ENCODE assay signal across 9 cellular contexts in genomic region chr12:46517579-46517962, GRCh38.
A peak's percentile ranks its signal among the peaks of the same experiment; 100 is the strongest.
DNase-seq lines count a peak whose midpoint lies in the region; ATAC-seq and TF ChIP-seq lines count a peak whose summit lies in the region.
"Had no signal": no experiment of that assay in that cellular context is flagged by ENCODE, and none has a peak within 500 bp of the region (broad histone marks: within the 10 kb centered on the region; RNA-seq: fewer than 3 reads in every experiment).

No MANE protein-coding gene starts in this region.

- in situ Hi-C loops in IMR-90 (cut with MboI; ENCODE audit: low sequenced_read_pairs), result no loop called here

- peak overlapping the region; percentile 30; the same call in 1 of the 2 replicates for H4K5ac ChIP-seq in IMR-90 (ENCODE audit: low read depth, low read length)

- no peak overlapping the region for H3K27ac ChIP-seq in IMR-90 (ENCODE audit: insufficient read depth, low read length)

- H3K27me3 ChIP-seq in IMR-90 (ENCODE audit: control insufficient read depth, insufficient read depth, low read length), result no peaks in the 10 kb centered on the region

- no peak overlapping the region for H2BK15ac ChIP-seq in IMR-90 (ENCODE audit: low read depth, low read length)

- CTCF ChIA-PET in IMR-90 (lab: Yijun Ruan, JAX), result no interaction called here

- TF ChIP-seq CTCF in IMR-90 (conservative IDR thresholded peaks at IDR 0.05; ENCODE audit: low read depth, low read length), result no peak

- no peak overlapping the region for H3K9ac ChIP-seq in IMR-90 (ENCODE audit: low read depth, low read length)

- WGBS in IMR-90 (ENCODE audit: extremely low coverage in 2 of 2, insufficient read length in 1 of 2), 2 experiments, result no CpG with 5 or more reads among the region's 1 CpG

- peak overlapping the region in 5 of 6 donors; percentile 11 to 82 (median 53) for H3K27ac Mint-ChIP-seq in naive B cell

- H2BK5ac ChIP-seq in IMR-90 (ENCODE audit: low read depth, low read length, poor library complexity, severe bottlenecking), result peak overlapping the region; percentile 88

- intact Hi-C loops in IMR-90 (cut with micrococcal nuclease), result no loop called here

- no peak overlapping the region for H3K23ac ChIP-seq in IMR-90 (ENCODE audit: low read depth, low read length)

- H3K14ac ChIP-seq in IMR-90 (replicated peaks; ENCODE audit: low read depth, low read length), result no peak overlapping the region; the same call in 1 of the 2 replicates

- H3K79me1 ChIP-seq in IMR-90 (ENCODE audit: low read depth in 1 of 2, low read length in 2 of 2), result peaks cover 31 to 65% of the 10 kb centered on the region in 2 experiments

- H3K4me3 ChIP-seq in IMR-90 (ENCODE audit: insufficient read depth, low read depth, low read length), result no peak overlapping the region

- no peak overlapping the region for H3K4me2 ChIP-seq in IMR-90 (ENCODE audit: low read depth, low read length)

- H4K20me1 ChIP-seq in IMR-90 (ENCODE audit: insufficient read depth, low read length), result no peaks in the 10 kb centered on the region

- H3K36me3 ChIP-seq in IMR-90 (ENCODE audit: control insufficient read depth, insufficient read depth, low read length), result peaks cover 17% of the 10 kb centered on the region

- peaks cover 18% of the 10 kb centered on the region for H3K9me3 ChIP-seq in IMR-90 (ENCODE audit: control insufficient read depth, insufficient read depth, low read length)

- H2AFZ ChIP-seq in IMR-90 (replicated peaks; ENCODE audit: low read length, poor library complexity), result no peak overlapping the region

- DNase-seq in IMR-90 (no peak), naive B cell (no peak), NCI-H1930 (lab: John Stamatoyannopoulos, UW) (no peak), anterior cingulate cortex (lab: John Stamatoyannopoulos, UW) (no peak), ecto neural progenitor cell (ENCODE audit: low spot score) (no peak)
- DNase-seq: left cardiac atrium had no signal

- POLR2A ChIA-PET in IMR-90 (lab: Charles Lee; ENCODE audit: unreplicated experiment), result no interaction called here

- peaks cover 12 to 39% (median 17%) of the 10 kb centered on the region in 3 donors for H3K4me1 Mint-ChIP-seq in naive B cell

- peak overlapping the region; percentile 29; the same call in 1 of the 2 replicates for H2AK5ac ChIP-seq in IMR-90 (ENCODE audit: low read depth, low read length)

- peak overlapping the region; percentile 70 for H4K91ac ChIP-seq in IMR-90 (ENCODE audit: insufficient read depth, low read depth, low read length)

- peak overlapping the region; percentile 31; the same call in 1 of the 2 replicates for H2BK20ac ChIP-seq in IMR-90 (ENCODE audit: low read depth, low read length)

- no peaks in the 10 kb centered on the region for H3K36me3 Mint-ChIP-seq in naive B cell

- H3K9me1 ChIP-seq in IMR-90 (ENCODE audit: insufficient read depth, low read length), result peaks cover 11% of the 10 kb centered on the region

- peak overlapping the region; percentile 21; the same call in 1 of the 2 replicates for H3K4ac ChIP-seq in IMR-90 (ENCODE audit: low read depth, low read length)

- H3K18ac ChIP-seq in IMR-90 (ENCODE audit: low read depth, low read length), result peak overlapping the region; percentile 9; the same call in 1 of the 2 replicates

- H3K4me3 Mint-ChIP-seq in naive B cell, result peak overlapping the region in 5 of 8 donors; percentile 8 to 52 (median 33)

- no peak for TF ChIP-seq POLR2A in IMR-90 (IDR thresholded peaks at IDR 0.05; ENCODE audit: low read depth, low read length)

- no peak overlapping the region for H3K56ac ChIP-seq in IMR-90 (ENCODE audit: extremely low read depth, insufficient read depth, low read length)

- ATAC-seq in GM18517 (IDR thresholded peaks at IDR 0.05; ENCODE audit: unreplicated experiment), result peak; percentile 39
- ATAC-seq in GM21723 (IDR thresholded peaks at IDR 0.05; ENCODE audit: unreplicated experiment), result peak; percentile 17
- no peak for ATAC-seq in IMR-90 (ENCODE audit: low read depth)
- peak; percentile 27 to 52 for ATAC-seq in naive B cell (ENCODE audit: low read depth in 2 of 2)
- ATAC-seq in SK-N-SH treated with all-trans-retinoic acid at 6 μM for 48 hours, result no peak

- no peaks in the 10 kb centered on the region for H3K27me3 Mint-ChIP-seq in naive B cell

- no peak overlapping the region for H2AK9ac ChIP-seq in IMR-90 (replicated peaks; ENCODE audit: low read depth, low read length, poor library complexity)

- H2BK120ac ChIP-seq in IMR-90 (ENCODE audit: low read depth, low read length), result peak overlapping the region; percentile 58

- H4K8ac ChIP-seq in IMR-90 (ENCODE audit: low read depth in 2 of 2, low read length in 2 of 2), result peak overlapping the region in 1 of 2 experiments; percentile 27; a peak in 1 of 4 replicates

- H3K4me1 ChIP-seq in IMR-90 (ENCODE audit: control insufficient read depth, insufficient read depth, low read length), result peaks cover 11% of the 10 kb centered on the region

- BruUV-seq in IMR-90 (replicated peaks; lab: Mats Ljungman, UMichigan), result no TSS peak

- dilution Hi-C loops in IMR-90 (cut with HindIII; ENCODE audit: low sequenced_read_pairs, unreplicated experiment), result no loop called here

- H3K9me3 Mint-ChIP-seq in naive B cell, result no peaks in the 10 kb centered on the region

- no peak for TF ChIP-seq RAD21 in IMR-90 (IDR thresholded peaks at IDR 0.05; ENCODE audit: low read length)

TF ChIP-seq in IMR-90, 13 proteins besides CTCF, POLR2A, EP300 and RAD21:
- TF ChIP-seq RCOR1 (IDR thresholded peaks at IDR 0.05; ENCODE audit: insufficient replicate concordance, low read length) (no peak), MAFK (IDR thresholded peaks at IDR 0.05; ENCODE audit: low read depth, low read length) (no peak), BHLHE40 (IDR thresholded peaks at IDR 0.05; ENCODE audit: low read depth, low read length) (no peak), ELK1 (IDR thresholded peaks at IDR 0.05; ENCODE audit: borderline replicate concordance, low read depth, low read length) (no peak), FOS (IDR thresholded peaks at IDR 0.05; ENCODE audit: low read depth, low read length) (no peak)

TF ChIP-seq in SK-N-SH treated with all-trans-retinoic acid at 6 μM for 48 hours, 23 proteins besides CTCF, POLR2A, EP300 and RAD21:
- TF ChIP-seq ESRRG (CRISPR knock-in tag; IDR thresholded peaks at IDR 0.05), result no peak
- TF ChIP-seq ZFP3 (CRISPR knock-in tag; IDR thresholded peaks at IDR 0.05), result no peak
- TF ChIP-seq PATZ1 (CRISPR knock-in tag; IDR thresholded peaks at IDR 0.05; ENCODE audit: borderline replicate concordance), result no peak
- TF ChIP-seq CREB5 (CRISPR knock-in tag; IDR thresholded peaks at IDR 0.05; ENCODE audit: low read depth), result no peak

Comparison
In these comparisons a context has a peak if more than half of its experiments do, and no peak if none do; other contexts are left out.
1. ATAC-seq: peak in GM18517 (single experiment), GM21723 (single experiment) and naive B cell (2 of 2); none in IMR-90 (single experiment) and SK-N-SH treated with all-trans-retinoic acid at 6 μM for 48 hours (single experiment).